ENCODE assay signal across 1 cellular context in the genomic region with DNA sequence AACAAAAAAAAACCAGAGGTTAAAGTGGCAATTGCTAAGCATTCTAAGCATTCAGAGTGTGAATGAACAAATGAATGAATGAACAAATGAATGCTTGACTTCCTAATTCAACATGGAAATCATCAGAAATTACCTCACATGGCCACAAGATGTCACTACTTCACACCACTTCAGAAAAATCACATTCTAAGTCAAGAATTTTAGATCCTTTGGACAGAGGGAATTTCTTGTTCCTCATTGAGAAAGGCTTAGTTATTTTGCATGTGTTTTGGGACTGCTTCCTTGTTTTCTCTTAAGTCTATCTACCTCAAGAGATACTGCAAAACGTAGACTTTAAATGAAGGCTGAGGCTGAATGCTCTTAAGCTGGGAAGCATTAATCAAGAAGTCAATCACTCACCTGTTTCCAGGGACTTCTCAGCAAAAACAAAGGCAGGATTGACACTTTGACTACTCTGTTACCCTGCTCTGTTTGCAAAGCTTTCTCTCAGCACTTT.
TF ChIP-seq lines count a peak whose summit lies in the region.

No MANE protein-coding gene starts in this region.

TF ChIP-seq in K562, 482 proteins besides CTCF, POLR2A, EP300 and RAD21:
- TF ChIP-seq E2F8 (IDR thresholded peaks at IDR 0.05; ENCODE audit: low read depth, partially characterized antibody) (peak; percentile 41), MAFF (IDR thresholded peaks at IDR 0.05; ENCODE audit: low read length) (no peak), ZEB2 (IDR thresholded peaks at IDR 0.05) (peak; percentile 36; the same call in 1 of the 2 replicates), ZNF384 (IDR thresholded peaks at IDR 0.05; ENCODE audit: low read depth, low read length) (peak; percentile 10; the same call in 1 of the 2 replicates), ZBTB26 (CRISPR knock-in tag; IDR thresholded peaks at IDR 0.05) (peak; percentile 25; the same call in 1 of the 2 replicates), GMEB1 (CRISPR knock-in tag; IDR thresholded peaks at IDR 0.05) (no peak), ZNF24 (IDR thresholded peaks at IDR 0.05) (peak; percentile 100), MXI1 (IDR thresholded peaks at IDR 0.05; ENCODE audit: low read depth, low read length) (no peak), SMC3 (conservative IDR thresholded peaks at IDR 0.05; ENCODE audit: insufficient read depth, low read depth, low read length) (peak; percentile 49; the same call in 1 of the 2 replicates), NFRKB (IDR thresholded peaks at IDR 0.05; ENCODE audit: low read depth) (0 out of 2 replicates have a peak, but pooled peaks have one; percentile 27), ARNT (IDR thresholded peaks at IDR 0.05) (peak in 1 of 2 experiments; percentile 49; a peak in 1 of 4 replicates), SOX6 (IDR thresholded peaks at IDR 0.05) (peak; percentile 16; the same call in 1 of the 2 replicates), CC2D1A (IDR thresholded peaks at IDR 0.05) (0 out of 2 replicates have a peak, but pooled peaks have one; percentile 35), SMARCA5 (IDR thresholded peaks at IDR 0.05) (0 out of 2 replicates have a peak, but pooled peaks have one; percentile 0)
- TF ChIP-seq, protein P1, sequence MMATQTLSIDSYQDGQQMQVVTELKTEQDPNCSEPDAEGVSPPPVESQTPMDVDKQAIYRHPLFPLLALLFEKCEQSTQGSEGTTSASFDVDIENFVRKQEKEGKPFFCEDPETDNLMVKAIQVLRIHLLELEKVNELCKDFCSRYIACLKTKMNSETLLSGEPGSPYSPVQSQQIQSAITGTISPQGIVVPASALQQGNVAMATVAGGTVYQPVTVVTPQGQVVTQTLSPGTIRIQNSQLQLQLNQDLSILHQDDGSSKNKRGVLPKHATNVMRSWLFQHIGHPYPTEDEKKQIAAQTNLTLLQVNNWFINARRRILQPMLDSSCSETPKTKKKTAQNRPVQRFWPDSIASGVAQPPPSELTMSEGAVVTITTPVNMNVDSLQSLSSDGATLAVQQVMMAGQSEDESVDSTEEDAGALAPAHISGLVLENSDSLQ (IDR thresholded peaks at IDR 0.05): 0 out of 2 replicates have a peak, but pooled peaks have one; percentile 20
- TF ChIP-seq, protein P2, sequence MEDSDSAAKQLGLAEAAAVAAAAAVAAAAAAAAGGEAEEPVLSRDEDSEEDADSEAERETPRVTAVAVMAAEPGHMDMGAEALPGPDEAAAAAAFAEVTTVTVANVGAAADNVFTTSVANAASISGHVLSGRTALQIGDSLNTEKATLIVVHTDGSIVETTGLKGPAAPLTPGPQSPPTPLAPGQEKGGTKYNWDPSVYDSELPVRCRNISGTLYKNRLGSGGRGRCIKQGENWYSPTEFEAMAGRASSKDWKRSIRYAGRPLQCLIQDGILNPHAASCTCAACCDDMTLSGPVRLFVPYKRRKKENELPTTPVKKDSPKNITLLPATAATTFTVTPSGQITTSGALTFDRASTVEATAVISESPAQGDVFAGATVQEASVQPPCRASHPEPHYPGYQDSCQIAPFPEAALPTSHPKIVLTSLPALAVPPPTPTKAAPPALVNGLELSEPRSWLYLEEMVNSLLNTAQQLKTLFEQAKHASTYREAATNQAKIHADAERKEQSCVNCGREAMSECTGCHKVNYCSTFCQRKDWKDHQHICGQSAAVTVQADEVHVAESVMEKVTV (CRISPR knock-in tag; IDR thresholded peaks at IDR 0.05): peak; percentile 74
TF ChIP-seq in K562: peak in this region for 13.
